ENCODE assay signal across 9 cellular contexts in genomic region chr10:12847361-12847975, GRCh38.
DNase-seq lines count a peak whose midpoint lies in the region; ATAC-seq and TF ChIP-seq lines count a peak whose summit lies in the region.
"Had no signal": no experiment of that assay in that cellular context is flagged by ENCODE, and none has a peak within 500 bp of the region (broad histone marks: within the 10 kb centered on the region; RNA-seq: fewer than 3 reads in every experiment).

No MANE protein-coding gene starts in this region.

- H3K4me3 ChIP-seq in OCI-LY7 (ENCODE audit: low read depth, low read length, poor library complexity, severe bottlenecking) (no peak overlapping the region), fibroblast of the aortic adventitia (ENCODE audit: low read depth, low read length) (no peak overlapping the region)

- H3K27ac Mint-ChIP-seq in activated naive CD4-positive, alpha-beta T cell treated with anti-CD3 and anti-CD28 coated beads for 36 hours: no peak overlapping the region
- H3K27ac Mint-ChIP-seq in stimulated activated effector memory CD8-positive, alpha-beta T cell treated with anti-CD3 and anti-CD28 coated beads, Interleukin-12 subunit alpha, Interleukin-12 subunit beta, amount 100 ng/mL, for 72 hours: no peak overlapping the region

- H3K27ac ChIP-seq in OCI-LY7 (ENCODE audit: low read depth, low read length, poor library complexity, severe bottlenecking) (no peak overlapping the region), substantia nigra (ENCODE audit: low read depth, low read length, poor library complexity, severe bottlenecking) (no peak overlapping the region)
- H3K27ac ChIP-seq: neutrophil had no signal

- H3K4me1 ChIP-seq in OCI-LY7 (ENCODE audit: insufficient read depth, low read length, poor library complexity, severe bottlenecking): no peaks in the 10 kb centered on the region

- H2AFZ ChIP-seq in OCI-LY7 (ENCODE audit: low read length): peak overlapping the region; percentile 17; the same call in 1 of the 2 replicates

- no TSS peak for BruUV-seq in OCI-LY7 (replicated peaks; lab: Mats Ljungman, UMichigan)

- H4K20me1 ChIP-seq in OCI-LY7 (ENCODE audit: insufficient read depth, low read length): no peaks in the 10 kb centered on the region

- H3K9me3 ChIP-seq in OCI-LY7 (ENCODE audit: low read length): no peaks in the 10 kb centered on the region
- H3K9me3 ChIP-seq: neutrophil had no signal

- no peak overlapping the region for H3K4me3 Mint-ChIP-seq in activated naive CD4-positive, alpha-beta T cell treated with anti-CD3 and anti-CD28 coated beads for 36 hours
- no peak overlapping the region for H3K4me3 Mint-ChIP-seq in stimulated activated effector memory CD8-positive, alpha-beta T cell treated with anti-CD3 and anti-CD28 coated beads, Interleukin-12 subunit alpha, Interleukin-12 subunit beta, amount 100 ng/mL, for 72 hours

- TF ChIP-seq CTCF in OCI-LY7 (conservative IDR thresholded peaks at IDR 0.05; ENCODE audit: low read length) (peak; percentile 82), fibroblast of the aortic adventitia (IDR thresholded peaks at IDR 0.05; ENCODE audit: insufficient read depth, low read length) (peak; percentile 17)

- H3K36me3 Mint-ChIP-seq in activated naive CD4-positive, alpha-beta T cell treated with anti-CD3 and anti-CD28 coated beads for 36 hours (ENCODE audit: low read depth): no peaks in the 10 kb centered on the region
- H3K36me3 Mint-ChIP-seq in stimulated activated effector memory CD8-positive, alpha-beta T cell treated with anti-CD3 and anti-CD28 coated beads, Interleukin-12 subunit alpha, Interleukin-12 subunit beta, amount 100 ng/mL, for 72 hours: no peaks in the 10 kb centered on the region

- no peaks in the 10 kb centered on the region for H3K36me3 ChIP-seq in OCI-LY7 (ENCODE audit: insufficient read depth, low read length)
- H3K36me3 ChIP-seq: neutrophil had no signal

- no peak overlapping the region for H3K4me2 ChIP-seq in OCI-LY7 (ENCODE audit: low read length)

- CTCF ChIA-PET in activated naive CD4-positive, alpha-beta T cell treated with anti-CD3 and anti-CD28 coated beads for 36 hours (lab: Charles Lee): interaction anchor here (1.0 kb wide), 1 partner anchor 84 kb away, joined by 4 read pairs; no protein-coding TSS in a partner anchor
- CTCF ChIA-PET in OCI-LY7 (lab: Charles Lee; ENCODE audit: unreplicated experiment): no interaction called here

- intact Hi-C loops in activated naive CD4-positive, alpha-beta T cell treated with anti-CD3 and anti-CD28 coated beads for 36 hours (cut with micrococcal nuclease): no loop called here
- intact Hi-C loops in OCI-LY7 (cut with micrococcal nuclease; ENCODE audit: unreplicated experiment): no loop called here

- POLR2A ChIA-PET in OCI-LY7 (lab: Charles Lee): no interaction called here

- peaks cover 7% of the 10 kb centered on the region for H3K27me3 Mint-ChIP-seq in activated naive CD4-positive, alpha-beta T cell treated with anti-CD3 and anti-CD28 coated beads for 36 hours (ENCODE audit: low read depth)

- H3K4me1 Mint-ChIP-seq in activated naive CD4-positive, alpha-beta T cell treated with anti-CD3 and anti-CD28 coated beads for 36 hours (ENCODE audit: low read depth): peaks cover 3% of the 10 kb centered on the region
- H3K4me1 Mint-ChIP-seq in stimulated activated effector memory CD8-positive, alpha-beta T cell treated with anti-CD3 and anti-CD28 coated beads, Interleukin-12 subunit alpha, Interleukin-12 subunit beta, amount 100 ng/mL, for 72 hours: no peaks in the 10 kb centered on the region

- ATAC-seq in stimulated activated effector memory CD8-positive, alpha-beta T cell treated with anti-CD3 and anti-CD28 coated beads, Interleukin-12 subunit alpha, Interleukin-12 subunit beta, amount 100 ng/mL, for 72 hours: peak; percentile 41
- ATAC-seq in GM19455 (IDR thresholded peaks at IDR 0.05; ENCODE audit: unreplicated experiment): no peak

- no peaks in the 10 kb centered on the region for H3K9me3 Mint-ChIP-seq in activated naive CD4-positive, alpha-beta T cell treated with anti-CD3 and anti-CD28 coated beads for 36 hours
- H3K9me3 Mint-ChIP-seq in stimulated activated effector memory CD8-positive, alpha-beta T cell treated with anti-CD3 and anti-CD28 coated beads, Interleukin-12 subunit alpha, Interleukin-12 subunit beta, amount 100 ng/mL, for 72 hours: no peaks in the 10 kb centered on the region

- H3K9me2 ChIP-seq in OCI-LY7 (ENCODE audit: insufficient read depth, low read length): no peaks in the 10 kb centered on the region

- peak; percentile 25 for DNase-seq in activated naive CD4-positive, alpha-beta T cell treated with anti-CD3 and anti-CD28 coated beads for 36 hours
- no peak for DNase-seq in activated naive CD4-positive, alpha-beta T cell treated with Interleukin-2 at 50 U/mL for 16 hours
- DNase-seq in OCI-LY7 (ENCODE audit: low spot score) (peak; percentile 54), fibroblast of the aortic adventitia (ENCODE audit: low read depth) (no peak), substantia nigra (lab: John Stamatoyannopoulos, UW) (no peak), NCI-H2029 treated with DMSO at 0.1 percent for 48 hours (lab: John Stamatoyannopoulos, UW) (no peak)
- peak in 1 of 2 donors; percentile 63 for DNase-seq in stimulated activated effector memory CD8-positive, alpha-beta T cell treated with anti-CD3 and anti-CD28 coated beads, Interleukin-12 subunit alpha, Interleukin-12 subunit beta, amount 100 ng/mL, for 72 hours (ENCODE audit: low spot score in 2 of 2)

- H3K79me2 ChIP-seq in OCI-LY7 (ENCODE audit: insufficient read depth, low read depth, low read length): no peaks in the 10 kb centered on the region

Comparison
In these comparisons a context has a peak if more than half of its experiments do, and no peak if none do; other contexts are left out.
1. DNase-seq: peak in activated naive CD4-positive, alpha-beta T cell treated with anti-CD3 and anti-CD28 coated beads for 36 hours (single experiment) and OCI-LY7 (single experiment); none in activated naive CD4-positive, alpha-beta T cell treated with Interleukin-2 at 50 U/mL for 16 hours (single experiment), fibroblast of the aortic adventitia (single experiment), substantia nigra (0 of 49) and NCI-H2029 treated with DMSO at 0.1 percent for 48 hours (single experiment).